In genomic region chr20:10671221-10671849, GRCh38 we compare ENCODE assay signal across 8 cellular contexts. TPM values are rescaled to one million over a fixed set of nuclear protein-coding genes. Genes with fewer than 3 reads are reported as not detected.
DNase-seq lines count a peak whose midpoint lies in the region; ATAC-seq, FAIRE-seq and TF ChIP-seq lines count a peak whose summit lies in the region.

No MANE protein-coding gene starts in this region.

- 4% methylated on average over 12 of the region's 12 CpGs for WGBS in GM12878 (ENCODE audit: insufficient coverage, insufficient replicate concordance, low lambda C conversion rate, missing lambda C conversion rate)
- WGBS in iPS DF 6.9 (ENCODE audit: insufficient coverage, insufficient read length), result no CpG with 5 or more reads among the region's 12 CpGs

- peak overlapping the region; percentile 26 for H3K4me3 Mint-ChIP-seq in CD8-positive, alpha-beta T cell

- no peak; the same call in 1 of the 2 replicates for TF ChIP-seq POLR2A in GM12878 (IDR thresholded peaks at IDR 0.05; ENCODE audit: low read depth, low read length)

- no peak overlapping the region for H3K27ac ChIP-seq in CD8-positive, alpha-beta T cell (ENCODE audit: low read depth, low read length)
- peak overlapping the region; percentile 95 for H3K27ac ChIP-seq in PC-3 (ENCODE audit: low read length)
- peak overlapping the region; percentile 66 for H3K27ac ChIP-seq in GM12878 (ENCODE audit: control insufficient read depth, insufficient read depth)
- H3K27ac ChIP-seq in iPS DF 6.9 (ENCODE audit: low read length), result no peak overlapping the region

- peaks cover 65% of the 10 kb centered on the region for H4K20me1 ChIP-seq in PC-3 (ENCODE audit: low read length)
- H4K20me1 ChIP-seq in GM12878 (ENCODE audit: control insufficient read depth, insufficient read depth), result no peaks in the 10 kb centered on the region

- RAD21 ChIA-PET in GM12878 (lab: Charles Lee; ENCODE audit: unreplicated experiment), result interaction anchor here (0.5 to 3.6 kb wide), 23 partner anchors 9 to 873 kb away, joined by 3 to 30 read pairs (median 4); partner anchors contain the start of genes MKKS and SLX4IP

- in situ Hi-C loops in GM12878 (cut with MboI), result loop anchor here (5.0 to 10.0 kb wide), 2 partner anchors 601 to 873 kb away; no protein-coding TSS in a partner anchor

- peaks cover 7% of the 10 kb centered on the region for H3K27me3 ChIP-seq in CD8-positive, alpha-beta T cell (ENCODE audit: insufficient read depth, low read length)
- H3K27me3 ChIP-seq in PC-3 (ENCODE audit: low read length) (no peaks in the 10 kb centered on the region), GM12878 (replicated peaks in 1 of 2; ENCODE audit: control insufficient read depth in 2 of 2, insufficient read depth in 2 of 2, low read length in 1 of 2) (peaks cover 0 to 5% of the 10 kb centered on the region in 2 experiments; a peak in 2 of 4 replicates), iPS DF 6.9 (ENCODE audit: control insufficient read depth, insufficient read depth, low read length) (no peaks in the 10 kb centered on the region)

- H3F3A ChIP-seq in PC-3 (ENCODE audit: low read length, unreplicated experiment), result no peaks in the 10 kb centered on the region

- POLR2A ChIA-PET in CD8-positive, alpha-beta T cell (lab: Charles Lee), result no interaction called here
- POLR2A ChIA-PET in PC-3 (lab: Charles Lee; ENCODE audit: unreplicated experiment) (interaction anchor here (0.5 to 1.0 kb wide), 10 partner anchors 29 to 508 kb away, joined by 3 to 11 read pairs (median 4); partner anchors contain the start of gene MKKS), GM12878 (lab: Charles Lee) (interaction anchor here (0.6 to 1.1 kb wide), 8 partner anchors 113 to 600 kb away, joined by 3 to 5 read pairs (median 3); partner anchors contain the start of gene MKKS), HEK293T (lab: Yijun Ruan, JAX) (interaction anchor here (1.2 kb wide), 1 partner anchor 591 kb away, joined by 3 read pairs; no protein-coding TSS in a partner anchor)

- no peak for TF ChIP-seq EP300 in GM12878 (IDR thresholded peaks at IDR 0.05; ENCODE audit: borderline replicate concordance in 1 of 2, control insufficient read depth in 1 of 2, low read depth in 2 of 2, low read length in 2 of 2)

- no peak for TF ChIP-seq CTCF in CD8-positive, alpha-beta T cell (IDR thresholded peaks at IDR 0.05)
- TF ChIP-seq CTCF in PC-3 (conservative IDR thresholded peaks at IDR 0.05; ENCODE audit: low read depth, low read length), result peak; percentile 51
- peak; percentile 54 to 65 (median 61) for TF ChIP-seq CTCF in GM12878 (IDR thresholded peaks at IDR 0.05 in 2 of 3, conservative IDR thresholded peaks at IDR 0.05 in 1 of 3; ENCODE audit: control insufficient read depth in 2 of 3, extremely low read depth in 1 of 3, insufficient read depth in 1 of 3, low read depth in 3 of 3, low read length in 3 of 3)

- SMC1A ChIA-PET in GM12878 (lab: Charles Lee; ENCODE audit: uncharacterized antibody, unreplicated experiment), result interaction anchor here (0.6 to 2.3 kb wide), 31 partner anchors 12 to 878 kb away, joined by 3 to 15 read pairs (median 5); partner anchors contain the start of gene SLX4IP

- TF ChIP-seq RAD21 in GM12878 (IDR thresholded peaks at IDR 0.05; ENCODE audit: insufficient read depth, low read depth, low read length), result peak; percentile 33; the same call in 1 of the 2 replicates

- H3K79me2 ChIP-seq in PC-3 (ENCODE audit: low read length) (peaks cover 89% of the 10 kb centered on the region), GM12878 (ENCODE audit: control insufficient read depth, insufficient read depth, low read length) (peaks cover 10% of the 10 kb centered on the region)

- intact Hi-C loops in CD8-positive, alpha-beta T cell (cut with DNase I, micrococcal nuclease), result no loop called here
- intact Hi-C loops in PC-3 (cut with micrococcal nuclease), result loop anchor here (1.0 to 10.0 kb wide), 7 partner anchors 74 to 783 kb away; partner anchors contain the start of gene MKKS
- intact Hi-C loops in GM12878 (cut with micrococcal nuclease; ENCODE audit: unreplicated experiment), result loop anchor here (2.0 to 10.0 kb wide), 8 partner anchors 119 to 785 kb away; no protein-coding TSS in a partner anchor

- CTCF ChIA-PET in CD8-positive, alpha-beta T cell (lab: Charles Lee), result no interaction called here
- CTCF ChIA-PET in PC-3 (lab: Charles Lee) (interaction anchor here (0.5 to 1.2 kb wide), 6 partner anchors 12 to 873 kb away, joined by 3 to 5 read pairs (median 3); no protein-coding TSS in a partner anchor), GM12878 (lab: Yijun Ruan, JAX) (interaction anchor here (0.6 to 2.6 kb wide), 29 partner anchors 12 to 602 kb away, joined by 3 to 14 read pairs (median 4); partner anchors contain the start of genes MKKS and SLX4IP), HEK293T (lab: Yijun Ruan, JAX) (interaction anchor here (0.7 kb wide), 1 partner anchor 90 kb away, joined by 3 read pairs; no protein-coding TSS in a partner anchor)

- H3K9me3 ChIP-seq in CD8-positive, alpha-beta T cell (ENCODE audit: low read length), result no peaks in the 10 kb centered on the region
- no peaks in the 10 kb centered on the region for H3K9me3 ChIP-seq in PC-3 (ENCODE audit: low read length)
- no peaks in the 10 kb centered on the region for H3K9me3 ChIP-seq in GM12878 (replicated peaks; ENCODE audit: control insufficient read depth, insufficient read depth, low read length)
- no peaks in the 10 kb centered on the region for H3K9me3 ChIP-seq in iPS DF 6.9 (ENCODE audit: control insufficient read depth, insufficient read depth, low read length)

- no peaks in the 10 kb centered on the region for H3K9me2 ChIP-seq in PC-3 (replicated peaks; ENCODE audit: low read length)

- peak; percentile 41 for ATAC-seq in CD8-positive, alpha-beta T cell
- ATAC-seq in GM18870 (IDR thresholded peaks at IDR 0.05; ENCODE audit: unreplicated experiment) (peak; percentile 34), HG03108 (IDR thresholded peaks at IDR 0.05; ENCODE audit: unreplicated experiment) (peak; percentile 26), PC-3 (peak; percentile 45), GM12878 (peak; percentile 63)

- BruUV-seq in PC-3 (replicated peaks; lab: Mats Ljungman, UMichigan) (TSS peak; percentile 12), GM12878 (replicated peaks; lab: Mats Ljungman, UMichigan) (TSS peak; percentile 76)

- H3K27me3 Mint-ChIP-seq in CD8-positive, alpha-beta T cell (ENCODE audit: low read depth), result peaks cover 49% of the 10 kb centered on the region

- no peaks in the 10 kb centered on the region for H3K36me3 Mint-ChIP-seq in CD8-positive, alpha-beta T cell

- peaks cover 21% of the 10 kb centered on the region for H3K4me1 Mint-ChIP-seq in CD8-positive, alpha-beta T cell (ENCODE audit: low read depth)

- H2AFZ ChIP-seq in PC-3 (ENCODE audit: low read length) (no peak overlapping the region), GM12878 (ENCODE audit: control insufficient read depth, low read depth, low read length) (no peak overlapping the region; the same call in 1 of the 2 replicates)

- H3K4me2 ChIP-seq in PC-3 (ENCODE audit: low read length) (peak overlapping the region; percentile 89), GM12878 (ENCODE audit: control insufficient read depth, insufficient read depth) (peak overlapping the region; percentile 32)

- H3K9me3 Mint-ChIP-seq in CD8-positive, alpha-beta T cell, result no peaks in the 10 kb centered on the region

- no peak overlapping the region for H3K27ac Mint-ChIP-seq in CD8-positive, alpha-beta T cell

- no peak overlapping the region for H3K4me3 ChIP-seq in CD8-positive, alpha-beta T cell (ENCODE audit: low read depth, low read length)
- H3K4me3 ChIP-seq in PC-3 (ENCODE audit: low read length), result peak overlapping the region; percentile 95
- H3K4me3 ChIP-seq in GM12878, result peak overlapping the region; percentile 81
- peak overlapping the region; percentile 76; the same call in 1 of the 2 replicates for H3K4me3 ChIP-seq in iPS DF 6.9 (ENCODE audit: low read length)

- no peak for FAIRE-seq in GM12878 (lab: Jason Lieb, UNC)

- no peaks in the 10 kb centered on the region for H3K36me3 ChIP-seq in CD8-positive, alpha-beta T cell (ENCODE audit: insufficient read depth, low read length)
- H3K36me3 ChIP-seq in PC-3 (ENCODE audit: low read depth, low read length) (peaks cover 59% of the 10 kb centered on the region), GM12878 (ENCODE audit: control insufficient read depth in 2 of 2, insufficient read depth in 2 of 2, low read length in 1 of 2) (no peaks in the 10 kb centered on the region; a peak in 2 of 4 replicates), iPS DF 6.9 (ENCODE audit: control insufficient read depth, insufficient read depth, low read length) (no peaks in the 10 kb centered on the region)

- DNase-seq in CD8-positive, alpha-beta T cell, result peak in 1 of 7 experiments; percentile 28
- DNase-seq in PC-3 (peak; percentile 95), GM12878 (ENCODE audit: low read depth, low spot score) (peak; percentile 69), iPS DF 6.9 (ENCODE audit: low read depth, low spot score) (no peak), renal cortical epithelial cell (ENCODE audit: low read depth) (peak; percentile 90), HEK293T (ENCODE audit: extremely low spot score) (no peak)

- no peaks in the 10 kb centered on the region for H3K4me1 ChIP-seq in CD8-positive, alpha-beta T cell (ENCODE audit: insufficient read depth, low read length)
- peaks cover 33% of the 10 kb centered on the region for H3K4me1 ChIP-seq in PC-3 (ENCODE audit: insufficient read depth, low read length)
- peaks cover 27% of the 10 kb centered on the region for H3K4me1 ChIP-seq in GM12878 (ENCODE audit: control insufficient read depth, insufficient read depth, low read length)
- peaks cover 11% of the 10 kb centered on the region for H3K4me1 ChIP-seq in iPS DF 6.9 (ENCODE audit: control insufficient read depth, insufficient read depth, low read length)

- peak overlapping the region; percentile 97 for H3K9ac ChIP-seq in PC-3 (ENCODE audit: low read length)
- H3K9ac ChIP-seq in GM12878 (ENCODE audit: control insufficient read depth, insufficient read depth, low read length), result peak overlapping the region; percentile 52

RNA-seq across cellular contexts. Expression of gene JAG1, which starts 2.5 kb away (rescaled TPM):
- total RNA-seq in CD8-positive, alpha-beta T cell, result under 1 TPM; 0.38 to 0.83 TPM
- total RNA-seq in PC-3 (2014; rRNA removed) (176 and 184 TPM in 2 replicates), GM12878 (2014; rRNA removed) (2.1 and 2.5 TPM in 2 replicates), GM12878 (2014; rRNA removed; fragmentation: Illumina TruSeq; extraction: Trizol) (1.3 TPM in 2 replicates), GM12878 (2021) (3.1 and 3.2 TPM in 2 replicates), renal cortical epithelial cell (51.0 and 53.3 TPM in 2 replicates)
- total RNA-seq in GM12878 (2013; cell fraction: nucleolus; rRNA removed), result 19.2 and 20.7 TPM in 2 replicates
- 0.98 TPM for polyA plus RNA-seq in GM12878 (2011; ENCODE audit: low read depth)
- polyA plus RNA-seq in GM12878 (2011; rRNA removed) (5.0 and 6.9 TPM in 2 replicates), GM12878 (2014; fragmentation: Illumina TruSeq; extraction: Trizol) (1.4 and 2.2 TPM in 2 replicates), GM12878 (2014; fragmentation: Nextera tagmentation; extraction: Ambion mirVana) (1 to 10 TPM in 1 of 2 experiments, under 1 TPM in 1; 0.66 to 1.0 TPM), GM12878 (2014; rRNA removed) (2.0 and 2.2 TPM in 2 replicates), GM12878 (2016; fragmentation: Nextera tagmentation; extraction: Ambion mirVana) (1 to 10 TPM; 1.1 to 1.6 TPM)
- polyA plus RNA-seq in GM12878 (2011; cell fraction: cytosol; rRNA removed), result 6.0 and 8.3 TPM in 2 replicates
- 25.9 and 26.5 TPM in 2 replicates for polyA plus RNA-seq in GM12878 (2011; cell fraction: nucleus; rRNA removed)
- 2.4 and 5.1 TPM in 2 replicates for polyA plus RNA-seq in GM12878 (2012)
- 23.6 and 27.0 TPM in 2 replicates for polyA minus RNA-seq in GM12878 (2011; rRNA and poly(A)+ RNA removed)
- polyA minus RNA-seq in GM12878 (2011; cell fraction: cytosol; rRNA and poly(A)+ RNA removed), result 7.1 and 8.8 TPM in 2 replicates
- polyA minus RNA-seq in GM12878 (2011; cell fraction: nucleus; rRNA and poly(A)+ RNA removed), result 21.8 and 23.7 TPM in 2 replicates

Comparison
In these comparisons a context has a peak if more than half of its experiments do, and no peak if none do; other contexts are left out.
1. DNase-seq: peak in PC-3 (single experiment), GM12878 (single experiment) and renal cortical epithelial cell (single experiment); none in iPS DF 6.9 (single experiment) and HEK293T (single experiment).
2. H3K27ac ChIP-seq: peak in PC-3 (single experiment) and GM12878 (single experiment); none in CD8-positive, alpha-beta T cell (single experiment) and iPS DF 6.9 (single experiment).
3. intact Hi-C loops: an anchor here in PC-3 (1.0 to 10.0 kb wide) and GM12878 (2.0 to 10.0 kb wide); none called in CD8-positive, alpha-beta T cell.
4. Peak in every context shown above with its lines, with median percentiles within 50 percentile points of each other: ATAC-seq.